1 cellular context compared by ENCODE assay signal in the genomic region with DNA sequence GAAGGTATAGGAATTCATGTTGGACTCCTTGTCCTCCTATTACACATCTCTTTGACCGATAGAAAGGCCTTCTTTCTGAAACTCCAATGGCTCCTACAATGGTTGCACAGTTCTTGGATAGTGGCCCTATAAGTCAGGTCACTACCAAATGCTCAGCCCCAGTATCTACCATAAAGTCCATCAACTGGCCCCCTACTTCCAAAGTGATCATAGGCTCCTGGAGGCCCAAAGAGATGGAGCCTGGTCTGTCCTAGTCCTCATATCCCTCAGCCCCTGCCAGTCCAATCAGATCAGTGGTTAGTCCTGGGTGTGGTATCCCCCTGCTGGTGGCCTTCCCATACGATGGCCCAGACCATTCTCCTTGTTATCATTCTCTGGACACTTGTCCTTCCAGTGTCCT.
TF ChIP-seq lines count a peak whose summit lies in the region.

No MANE protein-coding gene starts in this region.

TF ChIP-seq in SK-N-SH treated with all-trans-retinoic acid at 6 μM for 48 hours, 23 proteins besides CTCF, POLR2A, EP300 and RAD21 (continued from another document):
- TF ChIP-seq, protein P1, sequence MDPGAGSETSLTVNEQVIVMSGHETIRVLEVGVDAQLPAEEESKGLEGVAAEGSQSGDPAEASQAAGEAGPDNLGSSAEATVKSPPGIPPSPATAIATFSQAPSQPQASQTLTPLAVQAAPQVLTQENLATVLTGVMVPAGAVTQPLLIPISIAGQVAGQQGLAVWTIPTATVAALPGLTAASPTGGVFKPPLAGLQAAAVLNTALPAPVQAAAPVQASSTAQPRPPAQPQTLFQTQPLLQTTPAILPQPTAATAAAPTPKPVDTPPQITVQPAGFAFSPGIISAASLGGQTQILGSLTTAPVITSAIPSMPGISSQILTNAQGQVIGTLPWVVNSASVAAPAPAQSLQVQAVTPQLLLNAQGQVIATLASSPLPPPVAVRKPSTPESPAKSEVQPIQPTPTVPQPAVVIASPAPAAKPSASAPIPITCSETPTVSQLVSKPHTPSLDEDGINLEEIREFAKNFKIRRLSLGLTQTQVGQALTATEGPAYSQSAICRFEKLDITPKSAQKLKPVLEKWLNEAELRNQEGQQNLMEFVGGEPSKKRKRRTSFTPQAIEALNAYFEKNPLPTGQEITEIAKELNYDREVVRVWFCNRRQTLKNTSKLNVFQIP (CRISPR knock-in tag; IDR thresholded peaks at IDR 0.05; ENCODE audit: borderline replicate concordance, low read depth) = no peak
- TF ChIP-seq BACH2 (CRISPR knock-in tag; IDR thresholded peaks at IDR 0.05; ENCODE audit: borderline replicate concordance) = no peak
- TF ChIP-seq, protein P2, sequence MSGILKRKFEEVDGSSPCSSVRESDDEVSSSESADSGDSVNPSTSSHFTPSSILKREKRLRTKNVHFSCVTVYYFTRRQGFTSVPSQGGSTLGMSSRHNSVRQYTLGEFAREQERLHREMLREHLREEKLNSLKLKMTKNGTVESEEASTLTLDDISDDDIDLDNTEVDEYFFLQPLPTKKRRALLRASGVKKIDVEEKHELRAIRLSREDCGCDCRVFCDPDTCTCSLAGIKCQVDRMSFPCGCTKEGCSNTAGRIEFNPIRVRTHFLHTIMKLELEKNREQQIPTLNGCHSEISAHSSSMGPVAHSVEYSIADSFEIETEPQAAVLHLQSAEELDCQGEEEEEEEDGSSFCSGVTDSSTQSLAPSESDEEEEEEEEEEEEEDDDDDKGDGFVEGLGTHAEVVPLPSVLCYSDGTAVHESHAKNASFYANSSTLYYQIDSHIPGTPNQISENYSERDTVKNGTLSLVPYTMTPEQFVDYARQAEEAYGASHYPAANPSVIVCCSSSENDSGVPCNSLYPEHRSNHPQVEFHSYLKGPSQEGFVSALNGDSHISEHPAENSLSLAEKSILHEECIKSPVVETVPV (CRISPR knock-in tag; IDR thresholded peaks at IDR 0.05) = no peak
- TF ChIP-seq ISL1 (CRISPR knock-in tag; IDR thresholded peaks at IDR 0.05) = no peak
- TF ChIP-seq, protein P3, sequence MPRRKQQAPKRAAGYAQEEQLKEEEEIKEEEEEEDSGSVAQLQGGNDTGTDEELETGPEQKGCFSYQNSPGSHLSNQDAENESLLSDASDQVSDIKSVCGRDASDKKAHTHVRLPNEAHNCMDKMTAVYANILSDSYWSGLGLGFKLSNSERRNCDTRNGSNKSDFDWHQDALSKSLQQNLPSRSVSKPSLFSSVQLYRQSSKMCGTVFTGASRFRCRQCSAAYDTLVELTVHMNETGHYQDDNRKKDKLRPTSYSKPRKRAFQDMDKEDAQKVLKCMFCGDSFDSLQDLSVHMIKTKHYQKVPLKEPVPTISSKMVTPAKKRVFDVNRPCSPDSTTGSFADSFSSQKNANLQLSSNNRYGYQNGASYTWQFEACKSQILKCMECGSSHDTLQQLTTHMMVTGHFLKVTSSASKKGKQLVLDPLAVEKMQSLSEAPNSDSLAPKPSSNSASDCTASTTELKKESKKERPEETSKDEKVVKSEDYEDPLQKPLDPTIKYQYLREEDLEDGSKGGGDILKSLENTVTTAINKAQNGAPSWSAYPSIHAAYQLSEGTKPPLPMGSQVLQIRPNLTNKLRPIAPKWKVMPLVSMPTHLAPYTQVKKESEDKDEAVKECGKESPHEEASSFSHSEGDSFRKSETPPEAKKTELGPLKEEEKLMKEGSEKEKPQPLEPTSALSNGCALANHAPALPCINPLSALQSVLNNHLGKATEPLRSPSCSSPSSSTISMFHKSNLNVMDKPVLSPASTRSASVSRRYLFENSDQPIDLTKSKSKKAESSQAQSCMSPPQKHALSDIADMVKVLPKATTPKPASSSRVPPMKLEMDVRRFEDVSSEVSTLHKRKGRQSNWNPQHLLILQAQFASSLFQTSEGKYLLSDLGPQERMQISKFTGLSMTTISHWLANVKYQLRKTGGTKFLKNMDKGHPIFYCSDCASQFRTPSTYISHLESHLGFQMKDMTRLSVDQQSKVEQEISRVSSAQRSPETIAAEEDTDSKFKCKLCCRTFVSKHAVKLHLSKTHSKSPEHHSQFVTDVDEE (CRISPR knock-in tag; IDR thresholded peaks at IDR 0.05) = no peak
- TF ChIP-seq CSDC2 (CRISPR knock-in tag; IDR thresholded peaks at IDR 0.05) = no peak
- TF ChIP-seq, protein P4, sequence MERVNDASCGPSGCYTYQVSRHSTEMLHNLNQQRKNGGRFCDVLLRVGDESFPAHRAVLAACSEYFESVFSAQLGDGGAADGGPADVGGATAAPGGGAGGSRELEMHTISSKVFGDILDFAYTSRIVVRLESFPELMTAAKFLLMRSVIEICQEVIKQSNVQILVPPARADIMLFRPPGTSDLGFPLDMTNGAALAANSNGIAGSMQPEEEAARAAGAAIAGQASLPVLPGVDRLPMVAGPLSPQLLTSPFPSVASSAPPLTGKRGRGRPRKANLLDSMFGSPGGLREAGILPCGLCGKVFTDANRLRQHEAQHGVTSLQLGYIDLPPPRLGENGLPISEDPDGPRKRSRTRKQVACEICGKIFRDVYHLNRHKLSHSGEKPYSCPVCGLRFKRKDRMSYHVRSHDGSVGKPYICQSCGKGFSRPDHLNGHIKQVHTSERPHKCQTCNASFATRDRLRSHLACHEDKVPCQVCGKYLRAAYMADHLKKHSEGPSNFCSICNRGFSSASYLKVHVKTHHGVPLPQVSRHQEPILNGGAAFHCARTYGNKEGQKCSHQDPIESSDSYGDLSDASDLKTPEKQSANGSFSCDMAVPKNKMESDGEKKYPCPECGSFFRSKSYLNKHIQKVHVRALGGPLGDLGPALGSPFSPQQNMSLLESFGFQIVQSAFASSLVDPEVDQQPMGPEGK (CRISPR knock-in tag; IDR thresholded peaks at IDR 0.05; ENCODE audit: borderline replicate concordance) = no peak
- TF ChIP-seq ZFP30 (CRISPR knock-in tag; IDR thresholded peaks at IDR 0.05) = no peak
- no peak for TF ChIP-seq GLIS3 (CRISPR knock-in tag; IDR thresholded peaks at IDR 0.05)
TF ChIP-seq in SK-N-SH treated with all-trans-retinoic acid at 6 μM for 48 hours: peak in this region for 0.
